Comparison of ENCODE assay signal across 27 cellular contexts in genomic region chr5:43920422-43920821, GRCh38.
DNase-seq lines count a peak whose midpoint lies in the region; ATAC-seq, FAIRE-seq and TF ChIP-seq lines count a peak whose summit lies in the region.
"Had no signal": no experiment of that assay in that cellular context is flagged by ENCODE, and none has a peak within 500 bp of the region (broad histone marks: within the 10 kb centered on the region; RNA-seq: fewer than 3 reads in every experiment).

No MANE protein-coding gene starts in this region.

- no peak overlapping the region for H3K4me3 Mint-ChIP-seq in stimulated activated effector memory CD8-positive, alpha-beta T cell treated with anti-CD3 and anti-CD28 coated beads, Interleukin-12 subunit alpha, Interleukin-12 subunit beta, amount 100 ng/mL, for 72 hours
- H3K4me3 Mint-ChIP-seq: CD14-positive monocyte; CD4-positive, alpha-beta memory T cell; CD4-positive, CD25-positive, alpha-beta regulatory T cell; CD8-positive, alpha-beta memory T cell had no signal

- TF ChIP-seq RAD21 in A549 (conservative IDR thresholded peaks at IDR 0.05 in 1 of 2, IDR thresholded peaks at IDR 0.05 in 1 of 2), result no peak

- TF ChIP-seq POLR2A in A549 (IDR thresholded peaks at IDR 0.05; ENCODE audit: low read length) (no peak), H54 (IDR thresholded peaks at IDR 0.05; ENCODE audit: low read depth, low read length) (no peak)

- FAIRE-seq in A549 (lab: Jason Lieb, UNC), result peak; percentile 13
- FAIRE-seq in H54 (lab: Jason Lieb, UNC), result peak; percentile 62
- peak; percentile 31 for FAIRE-seq in colon (lab: Jason Lieb, UNC)
- FAIRE-seq in endometrium (lab: Jason Lieb, UNC), result peak; percentile 21
- FAIRE-seq in frontal cortex (lab: Jason Lieb, UNC), result no peak
- FAIRE-seq: GM12878, GM12892, GM18507 had no signal

- H3K4me3 ChIP-seq in A549, result no peak overlapping the region
- H3K4me3 ChIP-seq: BLaER1, GM12878 had no signal

- no peaks in the 10 kb centered on the region; the same call in 2 of the 3 replicates for H3K9me3 ChIP-seq in A549
- H3K9me3 ChIP-seq: BE2C, BLaER1 had no signal

- no peak for DNase-seq in A549 (ENCODE audit: low read depth in 1 of 2, low spot score in 1 of 2)
- no peak for DNase-seq in H54 (ENCODE audit: insufficient read length, low spot score)
- DNase-seq in stimulated activated naive CD8-positive, alpha-beta T cell treated with anti-CD3 and anti-CD28 coated beads, Interleukin-15, Interleukin-2, amounts not matched to agents 100 U/mL and 50 U/mL, for 24 hours, result no peak
- DNase-seq in stimulated activated effector memory CD8-positive, alpha-beta T cell treated with anti-CD3 and anti-CD28 coated beads, Interleukin-12 subunit alpha, Interleukin-12 subunit beta, amount 100 ng/mL, for 72 hours (ENCODE audit: low spot score in 2 of 2), result no peak
- DNase-seq in frontal cortex (ENCODE audit: low spot score in 2 of 2), result no peak
- DNase-seq: ACHN; BE2C; C1 segment of cervical spinal cord; CD4-positive, alpha-beta memory T cell; CD4-positive, CD25-positive, alpha-beta regulatory T cell; CD8-positive, alpha-beta memory T cell; COR-L47; DMS 273 treated with DMSO at 0.1 percent for 48 hours; DMS153; DMS53; DMS79; DND-41; EL; GDM1 had no signal

- TF ChIP-seq EP300 in A549 (IDR thresholded peaks at IDR 0.05), result no peak

- H3K36me3 Mint-ChIP-seq in stimulated activated effector memory CD8-positive, alpha-beta T cell treated with anti-CD3 and anti-CD28 coated beads, Interleukin-12 subunit alpha, Interleukin-12 subunit beta, amount 100 ng/mL, for 72 hours, result no peaks in the 10 kb centered on the region
- H3K36me3 Mint-ChIP-seq: CD14-positive monocyte; CD4-positive, alpha-beta memory T cell; CD4-positive, CD25-positive, alpha-beta regulatory T cell; CD8-positive, alpha-beta memory T cell had no signal

- POLR2A ChIA-PET in A549 (lab: Yijun Ruan, JAX), result no interaction called here

- H3K27ac ChIP-seq in A549, result no peak overlapping the region
- H3K27ac ChIP-seq: 22Rv1, BLaER1 had no signal

- H3K4me2 ChIP-seq in A549, result no peak overlapping the region
- H3K4me2 ChIP-seq: BLaER1 had no signal

- H3K4me1 Mint-ChIP-seq in stimulated activated effector memory CD8-positive, alpha-beta T cell treated with anti-CD3 and anti-CD28 coated beads, Interleukin-12 subunit alpha, Interleukin-12 subunit beta, amount 100 ng/mL, for 72 hours, result no peaks in the 10 kb centered on the region
- H3K4me1 Mint-ChIP-seq: CD14-positive monocyte; CD4-positive, alpha-beta memory T cell; CD4-positive, CD25-positive, alpha-beta regulatory T cell; CD8-positive, alpha-beta memory T cell had no signal

- H3K9me3 Mint-ChIP-seq in stimulated activated effector memory CD8-positive, alpha-beta T cell treated with anti-CD3 and anti-CD28 coated beads, Interleukin-12 subunit alpha, Interleukin-12 subunit beta, amount 100 ng/mL, for 72 hours, result peaks cover 4% of the 10 kb centered on the region

- no peak overlapping the region for H3K27ac Mint-ChIP-seq in stimulated activated effector memory CD8-positive, alpha-beta T cell treated with anti-CD3 and anti-CD28 coated beads, Interleukin-12 subunit alpha, Interleukin-12 subunit beta, amount 100 ng/mL, for 72 hours
- H3K27ac Mint-ChIP-seq: CD14-positive monocyte; CD4-positive, alpha-beta memory T cell; CD4-positive, CD25-positive, alpha-beta regulatory T cell; CD8-positive, alpha-beta memory T cell had no signal

- no peak for TF ChIP-seq CTCF in A549 (IDR thresholded peaks at IDR 0.05)

- CTCF ChIA-PET in A549 (lab: Yijun Ruan, JAX), result no interaction called here

- no peaks in the 10 kb centered on the region for H3K4me1 ChIP-seq in A549
- H3K4me1 ChIP-seq: BE2C, BLaER1 had no signal

- no peak for ATAC-seq in A549
- ATAC-seq in stimulated activated naive CD8-positive, alpha-beta T cell treated with anti-CD3 and anti-CD28 coated beads, Interleukin-15, Interleukin-2, amounts not matched to agents 100 U/mL and 50 U/mL, for 24 hours, result no peak
- no peak for ATAC-seq in stimulated activated effector memory CD8-positive, alpha-beta T cell treated with anti-CD3 and anti-CD28 coated beads, Interleukin-12 subunit alpha, Interleukin-12 subunit beta, amount 100 ng/mL, for 72 hours
- ATAC-seq: GM12878 had no signal

TF ChIP-seq in A549, 52 proteins besides CTCF, POLR2A, EP300 and RAD21:
- TF ChIP-seq NPAS2 (CRISPR knock-in tag; IDR thresholded peaks at IDR 0.05; ENCODE audit: borderline replicate concordance), result no peak
- TF ChIP-seq USF2 (IDR thresholded peaks at IDR 0.05), result no peak
- no peak for TF ChIP-seq NR3C1 (IDR thresholded peaks at IDR 0.05)
